9 cellular contexts compared by ENCODE assay signal in genomic region chr22:25447067-25447688, GRCh38.
DNase-seq lines count a peak whose midpoint lies in the region; ATAC-seq and TF ChIP-seq lines count a peak whose summit lies in the region.
"Had no signal": no experiment of that assay in that cellular context is flagged by ENCODE, and none has a peak within 500 bp of the region (broad histone marks: within the 10 kb centered on the region; RNA-seq: fewer than 3 reads in every experiment).

No MANE protein-coding gene starts in this region.

- no peaks in the 10 kb centered on the region for H3K27me3 Mint-ChIP-seq in activated CD8-positive, alpha-beta memory T cell treated with anti-CD3 and anti-CD28 coated beads, Interleukin-2, amount 10 ng/mL, durations not matched to agents 7 days and 5 days
- no peaks in the 10 kb centered on the region for H3K27me3 Mint-ChIP-seq in endodermal cell (ENCODE audit: insufficient read depth)

- WGBS in endodermal cell (ENCODE audit: insufficient coverage in 1 of 2, insufficient read length in 1 of 2), 2 experiments = 62 to 82% methylated on average over 3 to 4 of the region's 4 CpGs
- 55% methylated on average over 4 of the region's 4 CpGs for WGBS in smooth muscle cell (ENCODE audit: low lambda C conversion rate)

- H3K4me1 ChIP-seq in NT2/D1 (ENCODE audit: insufficient read depth, insufficient read length) (no peaks in the 10 kb centered on the region), endodermal cell (ENCODE audit: control insufficient read depth, insufficient read depth, low read length) (no peaks in the 10 kb centered on the region), smooth muscle cell (ENCODE audit: low read depth) (peaks cover 6% of the 10 kb centered on the region)

- H3K9me3 ChIP-seq in NT2/D1 (ENCODE audit: insufficient read depth, low read length) = no peaks in the 10 kb centered on the region
- H3K9me3 ChIP-seq in endodermal cell (ENCODE audit: control insufficient read depth, low read length) = no peaks in the 10 kb centered on the region
- no peaks in the 10 kb centered on the region for H3K9me3 ChIP-seq in smooth muscle cell (replicated peaks; ENCODE audit: low read depth)
- H3K9me3 ChIP-seq: neutrophil had no signal

- no peak overlapping the region for H3K27ac ChIP-seq in endodermal cell (ENCODE audit: low read depth, low read length)
- H3K27ac ChIP-seq in smooth muscle cell (ENCODE audit: low read depth) = no peak overlapping the region

- H3K36me3 Mint-ChIP-seq in activated CD8-positive, alpha-beta memory T cell treated with anti-CD3 and anti-CD28 coated beads, Interleukin-2, amount 10 ng/mL, durations not matched to agents 7 days and 5 days = peaks cover 16% of the 10 kb centered on the region
- peaks cover 4% of the 10 kb centered on the region for H3K36me3 Mint-ChIP-seq in endodermal cell (ENCODE audit: low read depth)

- TF ChIP-seq CTCF in endodermal cell (conservative IDR thresholded peaks at IDR 0.05) = no peak
- TF ChIP-seq CTCF in smooth muscle cell (IDR thresholded peaks at IDR 0.05; ENCODE audit: borderline replicate concordance, insufficient read depth, poor library complexity, severe bottlenecking) = no peak

- peak overlapping the region; percentile 83 for H3K4me3 Mint-ChIP-seq in activated CD8-positive, alpha-beta memory T cell treated with anti-CD3 and anti-CD28 coated beads, Interleukin-2, amount 10 ng/mL, durations not matched to agents 7 days and 5 days
- peak overlapping the region; percentile 95 for H3K4me3 Mint-ChIP-seq in endodermal cell

- peaks cover 37% of the 10 kb centered on the region for H3K4me1 Mint-ChIP-seq in activated CD8-positive, alpha-beta memory T cell treated with anti-CD3 and anti-CD28 coated beads, Interleukin-2, amount 10 ng/mL, durations not matched to agents 7 days and 5 days
- peaks cover 21% of the 10 kb centered on the region for H3K4me1 Mint-ChIP-seq in endodermal cell

- no peaks in the 10 kb centered on the region for H3K27me3 ChIP-seq in NT2/D1 (ENCODE audit: insufficient read depth, insufficient read length)
- no peaks in the 10 kb centered on the region for H3K27me3 ChIP-seq in endodermal cell (ENCODE audit: control insufficient read depth, insufficient read depth, low read length, poor library complexity, severe bottlenecking)
- H3K27me3 ChIP-seq in smooth muscle cell (ENCODE audit: low read depth) = no peaks in the 10 kb centered on the region
- H3K27me3 ChIP-seq: neutrophil had no signal

- CTCF ChIA-PET in activated CD8-positive, alpha-beta memory T cell treated with anti-CD3 and anti-CD28 coated beads, Interleukin-2, amount 10 ng/mL, durations not matched to agents 7 days and 5 days (lab: Charles Lee) = interaction anchor here (0.9 to 2.0 kb wide), 19 partner anchors 9 to 883 kb away, joined by 3 to 12 read pairs (median 4); no protein-coding TSS in a partner anchor

- H3F3A ChIP-seq in smooth muscle cell (ENCODE audit: low read depth) = no peaks in the 10 kb centered on the region

- H3K9ac ChIP-seq in NT2/D1 (ENCODE audit: insufficient read length, low read depth) (peak overlapping the region; percentile 52), endodermal cell (ENCODE audit: extremely low read depth, low read length, poor library complexity, severe bottlenecking) (no peak overlapping the region), smooth muscle cell (ENCODE audit: low read depth) (no peak overlapping the region)

- no peak for DNase-seq in activated CD8-positive, alpha-beta memory T cell treated with anti-CD3 and anti-CD28 coated beads, Interleukin-2, amount 10 ng/mL, durations not matched to agents 7 days and 5 days
- DNase-seq in activated CD8-positive, alpha-beta memory T cell treated with anti-CD3 and anti-CD28 coated beads for 24 hours = no peak
- DNase-seq in NT2/D1 (ENCODE audit: low read depth, low spot score) (no peak), endodermal cell (peak; percentile 53), smooth muscle cell (lab: John Stamatoyannopoulos, UW; ENCODE audit: unreplicated experiment) (no peak), NCI-H446 (lab: John Stamatoyannopoulos, UW) (no peak)
- DNase-seq in stimulated activated CD4-positive, alpha-beta T cell treated with anti-CD3 and anti-CD28 coated beads, Interleukin-12 subunit alpha, Interleukin-12 subunit beta, amount 100 ng/mL, for 4 hours = no peak

- H3K4me2 ChIP-seq in smooth muscle cell = no peak overlapping the region

- peak overlapping the region; percentile 89 for H3K27ac Mint-ChIP-seq in activated CD8-positive, alpha-beta memory T cell treated with anti-CD3 and anti-CD28 coated beads, Interleukin-2, amount 10 ng/mL, durations not matched to agents 7 days and 5 days
- H3K27ac Mint-ChIP-seq in endodermal cell = peak overlapping the region; percentile 96

- H4K20me1 ChIP-seq in smooth muscle cell (ENCODE audit: low read depth) = peaks cover 33% of the 10 kb centered on the region

- H2AFZ ChIP-seq in smooth muscle cell (ENCODE audit: low read depth) = peak overlapping the region; percentile 35

- H3K36me3 ChIP-seq in NT2/D1 (ENCODE audit: insufficient read depth, insufficient read length, low read length) = peaks cover 8% of the 10 kb centered on the region
- H3K36me3 ChIP-seq in endodermal cell (ENCODE audit: control insufficient read depth, insufficient read depth, low read length) = no peaks in the 10 kb centered on the region
- no peaks in the 10 kb centered on the region for H3K36me3 ChIP-seq in smooth muscle cell (ENCODE audit: low read depth)
- H3K36me3 ChIP-seq: neutrophil had no signal

- H3K79me2 ChIP-seq in smooth muscle cell (ENCODE audit: low read depth) = peaks cover 43% of the 10 kb centered on the region

- H3K4me3 ChIP-seq in NT2/D1 (ENCODE audit: insufficient read length, low read depth) = peak overlapping the region; percentile 67
- peak overlapping the region; percentile 89 for H3K4me3 ChIP-seq in endodermal cell (ENCODE audit: low read length)
- H3K4me3 ChIP-seq in smooth muscle cell = no peak overlapping the region

- no peaks in the 10 kb centered on the region for H3K9me3 Mint-ChIP-seq in activated CD8-positive, alpha-beta memory T cell treated with anti-CD3 and anti-CD28 coated beads, Interleukin-2, amount 10 ng/mL, durations not matched to agents 7 days and 5 days (ENCODE audit: low read depth)
- H3K9me3 Mint-ChIP-seq in endodermal cell = no peaks in the 10 kb centered on the region

- ATAC-seq in activated CD8-positive, alpha-beta memory T cell treated with anti-CD3 and anti-CD28 coated beads, Interleukin-2, amount 10 ng/mL, durations not matched to agents 7 days and 5 days = no peak
- ATAC-seq in GM21526 (IDR thresholded peaks at IDR 0.05; ENCODE audit: low FRiP score, unreplicated experiment) = no peak
